19 cellular contexts compared by ENCODE assay signal in genomic region chr4:182896421-182896820, GRCh38. TPM values are rescaled to one million over a fixed set of nuclear protein-coding genes. Genes with fewer than 3 reads are reported as not detected.
A peak's percentile ranks its signal among the peaks of the same experiment; 100 is the strongest.
DNase-seq lines count a peak whose midpoint lies in the region; ATAC-seq, FAIRE-seq and TF ChIP-seq lines count a peak whose summit lies in the region.
"Had no signal": no experiment of that assay in that cellular context is flagged by ENCODE, and none has a peak within 500 bp of the region (broad histone marks: within the 10 kb centered on the region; RNA-seq: fewer than 3 reads in every experiment).

No MANE protein-coding gene starts in this region.

- H3K4me1 ChIP-seq in endocrine pancreas (ENCODE audit: control insufficient read depth, insufficient read depth, low read length) (no peaks in the 10 kb centered on the region), right lobe of liver (peaks cover 0 to 51% (median 28%) of the 10 kb centered on the region in 4 donors), stomach (peaks cover 0 to 33% (median 19%) of the 10 kb centered on the region in 4 donors)

- ATAC-seq in right lobe of liver = no peak
- ATAC-seq: GM23338, Panc1 had no signal

- H3K9me3 ChIP-seq in endocrine pancreas (ENCODE audit: control insufficient read depth, low read length) = no peaks in the 10 kb centered on the region
- H3K9me3 ChIP-seq in right lobe of liver = no peaks in the 10 kb centered on the region
- H3K9me3 ChIP-seq in stomach = no peaks in the 10 kb centered on the region
- H3K9me3 ChIP-seq: MG63 had no signal

- H3K27me3 ChIP-seq in endocrine pancreas (ENCODE audit: control insufficient read depth, insufficient read depth, low read length) (no peaks in the 10 kb centered on the region), right lobe of liver (no peaks in the 10 kb centered on the region), stomach (no peaks in the 10 kb centered on the region)
- H3K27me3 ChIP-seq: MG63 had no signal

- DNase-seq in NCI-H748 (lab: John Stamatoyannopoulos, UW; ENCODE audit: unreplicated experiment) (peak; percentile 17), NCI-H748 treated with DMSO at 0.1 percent for 48 hours (lab: John Stamatoyannopoulos, UW) (no peak), right lobe of liver (no peak), stomach (no peak), D721Med (ENCODE audit: insufficient read length, low spot score) (no peak), iPS-NIHi11 (ENCODE audit: low spot score) (no peak), NCI-H345 treated with DMSO at 0.1 percent for 48 hours (lab: John Stamatoyannopoulos, UW; ENCODE audit: unreplicated experiment) (no peak)
- DNase-seq: Calu3; CD8-positive, alpha-beta memory T cell; H9; IMR-90; KG1; MG63 had no signal

- TF ChIP-seq CTCF in right lobe of liver (IDR thresholded peaks at IDR 0.05) (no peak), stomach (IDR thresholded peaks at IDR 0.05) (no peak), D721Med (IDR thresholded peaks at IDR 0.05; ENCODE audit: insufficient read depth, missing control alignments) (no peak)

- TF ChIP-seq POLR2A in right lobe of liver (IDR thresholded peaks at IDR 0.05) (no peak), stomach (IDR thresholded peaks at IDR 0.05) (no peak)

- FAIRE-seq in D721Med (lab: Jason Lieb, UNC) = no peak
- FAIRE-seq: G401.6 had no signal

- peak overlapping the region; percentile 16 for H3K9ac ChIP-seq in endocrine pancreas (ENCODE audit: control insufficient read depth, insufficient read depth, low read length)

- H3K4me3 ChIP-seq in endocrine pancreas (ENCODE audit: control insufficient read depth, insufficient read depth, low read length) (no peak overlapping the region), right lobe of liver (no peak overlapping the region), stomach (no peak overlapping the region)
- H3K4me3 ChIP-seq: GM23338, MG63 had no signal

- no peak for TF ChIP-seq EP300 in stomach (IDR thresholded peaks at IDR 0.05)

- intact Hi-C loops in right lobe of liver (cut with DNase I) = no loop called here
- intact Hi-C loops in stomach (cut with DNase I; ENCODE audit: low total_unique reads) = no loop called here

- 84% methylated on average over 8 of the region's 8 CpGs for WGBS in right lobe of liver (ENCODE audit: insufficient coverage, low coverage, low lambda C conversion rate, missing lambda C conversion rate)
- 88 to 98% (median 96%) methylated on average over 8 of the region's 8 CpGs for WGBS in stomach, 5 donors

- peaks cover 4% of the 10 kb centered on the region for H3K36me3 ChIP-seq in endocrine pancreas (ENCODE audit: control insufficient read depth, insufficient read depth, low read length)
- H3K36me3 ChIP-seq in right lobe of liver = peaks cover 0 to 31% (median 3%) of the 10 kb centered on the region in 4 donors
- peaks cover 18 to 89% (median 83%) of the 10 kb centered on the region in 4 donors for H3K36me3 ChIP-seq in stomach

- H3K27ac ChIP-seq in right lobe of liver (peak overlapping the region in 2 of 3 donors; percentile 2 to 69), stomach (peak overlapping the region in 4 of 5 donors; percentile 35 to 59 (median 48))
- H3K27ac ChIP-seq: 22Rv1, C4-2B had no signal

RNA-seq across cellular contexts. Expression of gene DCTD, which starts 20.8 kb away (rescaled TPM):
- 10 to 100 TPM; 45.7 to 61.3 (median 51.2) TPM for total RNA-seq in right lobe of liver
- total RNA-seq in stomach = 10 to 100 TPM in 4 of 5 donors, 1 to 10 TPM in 1; 3.5 to 90.6 (median 81.7) TPM
- 10 to 100 TPM; 50.7 to 62.6 (median 57.1) TPM for polyA plus RNA-seq in stomach
